8 cellular contexts compared by ENCODE assay signal in genomic region chr12:95859344-95859816, GRCh38. TPM values are rescaled to one million over a fixed set of nuclear protein-coding genes. Genes with fewer than 3 reads are reported as not detected.
DNase-seq lines count a peak whose midpoint lies in the region; ATAC-seq and TF ChIP-seq lines count a peak whose summit lies in the region.

No MANE protein-coding gene starts in this region.

- peak overlapping the region; percentile 65 to 73 for H3K4me3 ChIP-seq in prostate gland

- no peak for TF ChIP-seq CTCF in prostate gland (IDR thresholded peaks at IDR 0.05)

- H3K27me3 ChIP-seq in prostate gland (replicated peaks; ENCODE audit: insufficient read depth), result no peaks in the 10 kb centered on the region

- peaks cover 0 to 4% of the 10 kb centered on the region in 2 donors for H3K36me3 ChIP-seq in prostate gland

- intact Hi-C loops in prostate gland (cut with DNase I), result no loop called here
- intact Hi-C loops in posterior cingulate gyrus (cut with DNase I), result no loop called here

- no peak overlapping the region for H3K4me3 Mint-ChIP-seq in T-helper 17 cell

- H3K4me1 ChIP-seq in prostate gland (replicated peaks), result peaks cover 4% of the 10 kb centered on the region

- peak overlapping the region; percentile 68 to 79 for H3K27ac ChIP-seq in prostate gland

- no peaks in the 10 kb centered on the region for H3K9me3 ChIP-seq in T-helper 17 cell (ENCODE audit: control insufficient read depth, low read length, poor library complexity, severe bottlenecking)
- no peaks in the 10 kb centered on the region for H3K9me3 ChIP-seq in prostate gland

- peak; percentile 61 for DNase-seq in activated CD8-positive, alpha-beta memory T cell treated with anti-CD3 and anti-CD28 coated beads for 24 hours
- DNase-seq in activated CD8-positive, alpha-beta memory T cell treated with anti-CD3 and anti-CD28 coated beads, Interleukin-2, amount 50 U/mL, for 4 hours, result no peak
- DNase-seq in T-helper 17 cell (no peak), fibroblast of peridontal ligament (ENCODE audit: extremely low read depth) (peak; percentile 33), prostate gland (ENCODE audit: low spot score) (no peak), posterior cingulate gyrus (no peak), DMS114 treated with DMSO at 0.1 percent for 48 hours (lab: John Stamatoyannopoulos, UW; ENCODE audit: unreplicated experiment) (no peak)

- 2% methylated on average over 13 of the region's 13 CpGs for WGBS in prostate gland

- ATAC-seq in HG03432 (IDR thresholded peaks at IDR 0.05; ENCODE audit: unreplicated experiment) (peak; percentile 14), T-helper 17 cell (peak; percentile 6)

- no peak for TF ChIP-seq POLR2A in prostate gland (IDR thresholded peaks at IDR 0.05)

- no peak overlapping the region for H3K27ac Mint-ChIP-seq in T-helper 17 cell

- peaks cover 4% of the 10 kb centered on the region for H3K36me3 Mint-ChIP-seq in T-helper 17 cell (ENCODE audit: low read depth)

- peaks cover 6% of the 10 kb centered on the region for H3K27me3 Mint-ChIP-seq in T-helper 17 cell

- H3K4me1 Mint-ChIP-seq in T-helper 17 cell, result peaks cover 19% of the 10 kb centered on the region

RNA-seq across cellular contexts. Expression of gene SNRPF, which starts 0.6 kb away (rescaled TPM):
- total RNA-seq in T-helper 17 cell, result 10 to 100 TPM; 30.2 to 43.0 TPM
- 1 to 10 TPM; 7.4 to 8.3 TPM for total RNA-seq in prostate gland

Comparison
In these comparisons a context has a peak if more than half of its experiments do, and no peak if none do; other contexts are left out.
1. DNase-seq: peak in activated CD8-positive, alpha-beta memory T cell treated with anti-CD3 and anti-CD28 coated beads for 24 hours (single experiment) and fibroblast of peridontal ligament (single experiment); none in activated CD8-positive, alpha-beta memory T cell treated with anti-CD3 and anti-CD28 coated beads, Interleukin-2, amount 50 U/mL, for 4 hours (single experiment), T-helper 17 cell (0 of 3), prostate gland (single experiment), posterior cingulate gyrus (0 of 10) and DMS114 treated with DMSO at 0.1 percent for 48 hours (single experiment).